In genomic region chr1:147722114-147722513, GRCh38 we compare ENCODE assay signal across 1 cellular context.
TF ChIP-seq lines count a peak whose summit lies in the region.

No MANE protein-coding gene starts in this region.

TF ChIP-seq in WTC11, 78 proteins besides CTCF, POLR2A, EP300 and RAD21 (continued from another document):
- no peak for TF ChIP-seq ZBTB21 (CRISPR knock-in tag; IDR thresholded peaks at IDR 0.05; ENCODE audit: borderline replicate concordance)
- TF ChIP-seq, protein P1, sequence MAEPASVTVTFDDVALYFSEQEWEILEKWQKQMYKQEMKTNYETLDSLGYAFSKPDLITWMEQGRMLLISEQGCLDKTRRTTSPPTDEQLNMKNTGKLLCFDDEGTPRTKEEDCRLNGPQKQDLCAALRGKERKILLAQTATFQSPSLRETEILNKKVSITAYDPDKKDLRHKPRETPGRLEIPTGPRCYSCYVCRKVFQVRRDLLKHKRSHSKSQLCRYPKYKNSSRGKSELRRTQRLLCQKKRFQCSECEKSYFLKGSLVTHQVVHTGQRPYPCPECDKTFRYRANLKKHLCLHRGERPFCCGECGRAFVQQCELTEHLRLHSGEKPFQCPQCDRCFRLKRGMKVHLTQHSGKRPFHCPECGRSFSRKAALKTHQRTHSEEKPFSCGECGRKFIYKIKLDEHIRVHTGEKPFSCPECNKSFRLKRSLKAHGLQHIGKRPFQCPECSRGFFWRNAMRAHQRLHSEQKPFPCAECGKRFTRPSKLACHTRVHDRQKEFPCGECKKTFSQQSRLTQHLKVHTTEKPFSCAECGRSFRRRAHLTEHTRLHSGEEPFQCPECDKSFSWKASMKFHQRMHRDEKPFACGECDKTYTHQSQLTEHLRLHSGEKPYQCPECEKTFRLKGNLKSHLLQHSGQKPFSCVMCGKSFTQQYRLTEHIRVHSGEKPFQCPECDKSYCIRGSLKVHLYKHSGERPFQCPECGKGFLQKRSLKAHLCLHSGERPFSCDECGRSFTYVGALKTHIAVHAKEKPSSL (CRISPR knock-in tag; conservative IDR thresholded peaks at IDR 0.05) = no peak
- TF ChIP-seq, protein P2, sequence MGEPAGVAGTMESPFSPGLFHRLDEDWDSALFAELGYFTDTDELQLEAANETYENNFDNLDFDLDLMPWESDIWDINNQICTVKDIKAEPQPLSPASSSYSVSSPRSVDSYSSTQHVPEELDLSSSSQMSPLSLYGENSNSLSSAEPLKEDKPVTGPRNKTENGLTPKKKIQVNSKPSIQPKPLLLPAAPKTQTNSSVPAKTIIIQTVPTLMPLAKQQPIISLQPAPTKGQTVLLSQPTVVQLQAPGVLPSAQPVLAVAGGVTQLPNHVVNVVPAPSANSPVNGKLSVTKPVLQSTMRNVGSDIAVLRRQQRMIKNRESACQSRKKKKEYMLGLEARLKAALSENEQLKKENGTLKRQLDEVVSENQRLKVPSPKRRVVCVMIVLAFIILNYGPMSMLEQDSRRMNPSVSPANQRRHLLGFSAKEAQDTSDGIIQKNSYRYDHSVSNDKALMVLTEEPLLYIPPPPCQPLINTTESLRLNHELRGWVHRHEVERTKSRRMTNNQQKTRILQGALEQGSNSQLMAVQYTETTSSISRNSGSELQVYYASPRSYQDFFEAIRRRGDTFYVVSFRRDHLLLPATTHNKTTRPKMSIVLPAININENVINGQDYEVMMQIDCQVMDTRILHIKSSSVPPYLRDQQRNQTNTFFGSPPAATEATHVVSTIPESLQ (CRISPR knock-in tag; IDR thresholded peaks at IDR 0.05) = no peak
- TF ChIP-seq AR (CRISPR knock-in tag; IDR thresholded peaks at IDR 0.05) = no peak
- TF ChIP-seq ZNF138 (CRISPR knock-in tag; conservative IDR thresholded peaks at IDR 0.05) = no peak
